Comparison of ENCODE assay signal across 27 cellular contexts in genomic region chr20:56810141-56810540, GRCh38.
DNase-seq lines count a peak whose midpoint lies in the region; ATAC-seq, FAIRE-seq and TF ChIP-seq lines count a peak whose summit lies in the region.
"Had no signal": no experiment of that assay in that cellular context is flagged by ENCODE, and none has a peak within 500 bp of the region (broad histone marks: within the 10 kb centered on the region; RNA-seq: fewer than 3 reads in every experiment).

No MANE protein-coding gene starts in this region.

- H3K27ac ChIP-seq in esophagus (ENCODE audit: low read depth in 2 of 2, low read length in 1 of 2) (peak overlapping the region; percentile 80 to 87), skin epidermis (peak overlapping the region in 19 of 21 experiments; percentile 11 to 86 (median 72)), HepG2 (ENCODE audit: extremely low read length, insufficient read depth, low read length) (no peak overlapping the region), left lung (no peak overlapping the region)
- H3K27ac ChIP-seq: PC-9 had no signal

- DNase-seq in RPMI7951 (ENCODE audit: low read depth), result peak; percentile 48
- DNase-seq in left kidney (ENCODE audit: low read depth, low spot score), result peak; percentile 31
- DNase-seq in HepG2 (ENCODE audit: low spot score), result no peak
- no peak for DNase-seq in left lung
- no peak for DNase-seq in WTC11 (ENCODE audit: low spot score)
- DNase-seq in GM12892 (ENCODE audit: insufficient read length), result no peak
- DNase-seq: 8988T, ACHN, BE2C, Calu3, DND-41, HFFc6, KBM-7, MG63, NCI-H1105 treated with DMSO at 0.1 percent for 48 hours, NCI-H146, NCI-H1930, NCI-H2107, NCI-H446 treated with DMSO at 0.1 percent for 48 hours, NCI-H526 treated with DMSO at 0.1 percent for 48 hours, PC-9, SHP77 had no signal

- H3K4me1 Mint-ChIP-seq in WTC11, result peaks cover 42% of the 10 kb centered on the region
- H3K4me1 Mint-ChIP-seq: CD14-positive monocyte had no signal

- H3K4me1 ChIP-seq in esophagus (ENCODE audit: control insufficient read depth in 2 of 2, insufficient read depth in 2 of 2, low read length in 1 of 2) (peaks cover 6 to 22% of the 10 kb centered on the region in 2 donors), HepG2 (ENCODE audit: insufficient read depth, low read length) (no peaks in the 10 kb centered on the region), left lung (no peaks in the 10 kb centered on the region)
- H3K4me1 ChIP-seq: BE2C, HAP-1 had no signal

- no TSS peak for BruUV-seq in HepG2 (replicated peaks; lab: Mats Ljungman, UMichigan)

- no peak for FAIRE-seq in HepG2 (lab: Jason Lieb, UNC)
- no peak for FAIRE-seq in GM12892 (lab: Jason Lieb, UNC)

- H3K27ac Mint-ChIP-seq in WTC11, result no peak overlapping the region
- H3K27ac Mint-ChIP-seq: CD14-positive monocyte, GM23338, HFFc6 had no signal

- TF ChIP-seq CTCF in HepG2 (CRISPR knock-in tag; IDR thresholded peaks at IDR 0.05) (no peak), left lung (IDR thresholded peaks at IDR 0.05) (no peak), WTC11 (IDR thresholded peaks at IDR 0.05) (no peak)

- no peak for TF ChIP-seq EP300 in HepG2 (IDR thresholded peaks at IDR 0.05; ENCODE audit: low read depth in 2 of 2, low read length in 2 of 2)
- no peak for TF ChIP-seq EP300 in HepG2 (CRISPR knock-in tag; IDR thresholded peaks at IDR 0.05; ENCODE audit: borderline replicate concordance)

- H3K4me2 ChIP-seq in HepG2 (ENCODE audit: low read depth, low read length), result no peak overlapping the region
- H3K4me2 ChIP-seq: GM23338, PC-9 had no signal

- H3K9me3 Mint-ChIP-seq in WTC11, result peaks cover 9% of the 10 kb centered on the region
- H3K9me3 Mint-ChIP-seq: GM23338, HFFc6 had no signal

- no peak overlapping the region for H3K9ac ChIP-seq in HepG2 (ENCODE audit: insufficient read depth, low read depth, low read length)

- 43 to 53% methylated on average over 6 of the region's 6 CpGs for WGBS in esophagus, 2 donors
- WGBS in HepG2 (ENCODE audit: low lambda C conversion rate), result 15% methylated on average over 6 of the region's 6 CpGs

- no peaks in the 10 kb centered on the region for H3K79me2 ChIP-seq in HepG2 (ENCODE audit: insufficient read depth, low read length)

- H3K36me3 ChIP-seq in esophagus (ENCODE audit: control insufficient read depth in 2 of 2, insufficient read depth in 2 of 2, low read length in 1 of 2) (no peaks in the 10 kb centered on the region), HepG2 (replicated peaks in 1 of 2; ENCODE audit: control insufficient read depth in 1 of 2, insufficient read depth in 2 of 2, low read length in 2 of 2) (no peaks in the 10 kb centered on the region), left lung (no peaks in the 10 kb centered on the region)
- H3K36me3 ChIP-seq: BE2C, HAP-1, MG63 had no signal

- H3K27me3 ChIP-seq in esophagus (ENCODE audit: control insufficient read depth in 1 of 2, insufficient read depth in 2 of 2, low read length in 2 of 2) (no peaks in the 10 kb centered on the region), HepG2 (ENCODE audit: control insufficient read depth in 1 of 2, insufficient read depth in 2 of 2, low read length in 2 of 2) (peaks cover 11 to 64% of the 10 kb centered on the region in 2 experiments), left lung (peaks cover 0 to 45% of the 10 kb centered on the region in 2 donors)
- H3K27me3 ChIP-seq: BE2C, MG63 had no signal

- TF ChIP-seq POLR2A in HepG2 (IDR thresholded peaks at IDR 0.05; ENCODE audit: insufficient read depth in 1 of 2, low read depth in 2 of 2, low read length in 2 of 2) (no peak), GM12892 (IDR thresholded peaks at IDR 0.05; ENCODE audit: low read depth, low read length) (no peak)

- CTCF ChIA-PET in HepG2 (lab: Yijun Ruan, JAX; ENCODE audit: low intra/inter-chr PET ratio, low total read pairs), result no interaction called here
- CTCF ChIA-PET in WTC11 (lab: Charles Lee), result interaction anchor here (1.5 kb wide), 1 partner anchor 164 kb away, joined by 5 read pairs; no protein-coding TSS in a partner anchor

- in situ Hi-C loops in HepG2 (cut with HindIII; ENCODE audit: extremely low pct_ligation_motif_present, low pct_unique_long_range_greater_than_20kb), result no loop called here

- H3K9me3 ChIP-seq in esophagus (ENCODE audit: control insufficient read depth in 2 of 2, insufficient read depth in 1 of 2, low read depth in 1 of 2, low read length in 1 of 2) (no peaks in the 10 kb centered on the region), HepG2 (ENCODE audit: low read length) (no peaks in the 10 kb centered on the region), left lung (no peaks in the 10 kb centered on the region)
- H3K9me3 ChIP-seq: BE2C, HAP-1, MG63 had no signal

- H2AFZ ChIP-seq in HepG2 (ENCODE audit: low read length), result no peak overlapping the region
- H2AFZ ChIP-seq: GM23338, PC-9 had no signal

- no peaks in the 10 kb centered on the region for H4K20me1 ChIP-seq in HepG2 (ENCODE audit: insufficient read depth, low read length)

- intact Hi-C loops in HepG2 (cut with micrococcal nuclease; ENCODE audit: unreplicated experiment), result no loop called here
- intact Hi-C loops in left lung (cut with DNase I), result no loop called here

- H3K27me3 Mint-ChIP-seq in WTC11 (ENCODE audit: low read depth), result peaks cover 6% of the 10 kb centered on the region

- ATAC-seq in HepG2 (no peak), left lung (no peak), WTC11 (no peak)
- ATAC-seq: GM23338 had no signal

- POLR2A ChIA-PET in HepG2 (lab: Yijun Ruan, JAX), result no interaction called here
- POLR2A ChIA-PET in WTC11 (lab: Charles Lee), result no interaction called here

- TF ChIP-seq RAD21 in HepG2 (CRISPR knock-in tag; IDR thresholded peaks at IDR 0.05), result no peak

- H3K36me3 Mint-ChIP-seq in WTC11, result peaks cover 4% of the 10 kb centered on the region; the same call in 1 of the 2 replicates
- H3K36me3 Mint-ChIP-seq: CD14-positive monocyte had no signal

- H3K4me3 ChIP-seq in esophagus (ENCODE audit: low read depth in 1 of 2, low read length in 2 of 2), result no peak overlapping the region
- H3K4me3 ChIP-seq in skin epidermis, result no peak overlapping the region
- H3K4me3 ChIP-seq in HepG2 (replicated peaks in 1 of 3; ENCODE audit: insufficient read depth in 1 of 3, low read depth in 2 of 3, low read length in 3 of 3), result no peak overlapping the region
- H3K4me3 ChIP-seq in left lung, result no peak overlapping the region
- H3K4me3 ChIP-seq: GM23338, HAP-1, MG63, PC-9 had no signal

- no peak overlapping the region for H3K4me3 Mint-ChIP-seq in WTC11
- H3K4me3 Mint-ChIP-seq: CD14-positive monocyte, GM23338, HFFc6 had no signal

TF ChIP-seq in HepG2, 621 proteins besides CTCF, POLR2A, EP300 and RAD21:
- TF ChIP-seq FLYWCH1 (CRISPR knock-in tag; IDR thresholded peaks at IDR 0.05) (no peak), EEA1 (CRISPR knock-in tag; IDR thresholded peaks at IDR 0.05; ENCODE audit: borderline replicate concordance) (no peak)

TF ChIP-seq in WTC11, 78 proteins besides CTCF, POLR2A, EP300 and RAD21 (continues in another document):
- no peak for TF ChIP-seq ESRRA (CRISPR knock-in tag; IDR thresholded peaks at IDR 0.05; ENCODE audit: borderline replicate concordance)
- TF ChIP-seq RELA (CRISPR knock-in tag; IDR thresholded peaks at IDR 0.05; ENCODE audit: borderline replicate concordance), result no peak
- TF ChIP-seq, protein P1, sequence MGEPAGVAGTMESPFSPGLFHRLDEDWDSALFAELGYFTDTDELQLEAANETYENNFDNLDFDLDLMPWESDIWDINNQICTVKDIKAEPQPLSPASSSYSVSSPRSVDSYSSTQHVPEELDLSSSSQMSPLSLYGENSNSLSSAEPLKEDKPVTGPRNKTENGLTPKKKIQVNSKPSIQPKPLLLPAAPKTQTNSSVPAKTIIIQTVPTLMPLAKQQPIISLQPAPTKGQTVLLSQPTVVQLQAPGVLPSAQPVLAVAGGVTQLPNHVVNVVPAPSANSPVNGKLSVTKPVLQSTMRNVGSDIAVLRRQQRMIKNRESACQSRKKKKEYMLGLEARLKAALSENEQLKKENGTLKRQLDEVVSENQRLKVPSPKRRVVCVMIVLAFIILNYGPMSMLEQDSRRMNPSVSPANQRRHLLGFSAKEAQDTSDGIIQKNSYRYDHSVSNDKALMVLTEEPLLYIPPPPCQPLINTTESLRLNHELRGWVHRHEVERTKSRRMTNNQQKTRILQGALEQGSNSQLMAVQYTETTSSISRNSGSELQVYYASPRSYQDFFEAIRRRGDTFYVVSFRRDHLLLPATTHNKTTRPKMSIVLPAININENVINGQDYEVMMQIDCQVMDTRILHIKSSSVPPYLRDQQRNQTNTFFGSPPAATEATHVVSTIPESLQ (CRISPR knock-in tag; IDR thresholded peaks at IDR 0.05), result no peak
- no peak for TF ChIP-seq RORB (CRISPR knock-in tag; IDR thresholded peaks at IDR 0.05)
- TF ChIP-seq IRF1 (CRISPR knock-in tag; IDR thresholded peaks at IDR 0.05), result no peak
- TF ChIP-seq, protein P2, sequence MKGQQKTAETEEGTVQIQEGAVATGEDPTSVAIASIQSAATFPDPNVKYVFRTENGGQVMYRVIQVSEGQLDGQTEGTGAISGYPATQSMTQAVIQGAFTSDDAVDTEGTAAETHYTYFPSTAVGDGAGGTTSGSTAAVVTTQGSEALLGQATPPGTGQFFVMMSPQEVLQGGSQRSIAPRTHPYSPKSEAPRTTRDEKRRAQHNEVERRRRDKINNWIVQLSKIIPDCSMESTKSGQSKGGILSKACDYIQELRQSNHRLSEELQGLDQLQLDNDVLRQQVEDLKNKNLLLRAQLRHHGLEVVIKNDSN (CRISPR knock-in tag; IDR thresholded peaks at IDR 0.05), result no peak
- no peak for TF ChIP-seq GTF2I (CRISPR knock-in tag; conservative IDR thresholded peaks at IDR 0.05)

Comparison
In these comparisons a context has a peak if more than half of its experiments do, and no peak if none do; other contexts are left out.
1. DNase-seq: peak in RPMI7951 (single experiment) and left kidney (single experiment); none in HepG2 (single experiment), left lung (0 of 2), WTC11 (single experiment) and GM12892 (single experiment).
2. H3K27ac ChIP-seq: peak in esophagus (2 of 2) and skin epidermis (19 of 21); none in HepG2 (single experiment) and left lung (0 of 2).